Comparison of ENCODE assay signal across 8 cellular contexts in genomic region chr19:55117636-55118391, GRCh38.
DNase-seq lines count a peak whose midpoint lies in the region; ATAC-seq and FAIRE-seq lines count a peak whose summit lies in the region.

TSS of gene PPP1R12C (minus strand) at chr19:55117637. CDS start at chr19:55117543, 94 bp downstream.

- peak within 1 kb of the TSS; percentile 72 for H3K27ac ChIP-seq in cingulate gyrus (ENCODE audit: low read depth, low read length)

- peak; percentile 99 for DNase-seq in Ammon's horn (ENCODE audit: low spot score)
- DNase-seq in GM19239 (ENCODE audit: insufficient read length, low spot score), result peak; percentile 100
- peak; percentile 96 for DNase-seq in NCI-H524 treated with DMSO at 0.1 percent for 48 hours (lab: John Stamatoyannopoulos, UW)
- peak; percentile 97 for DNase-seq in activated CD4-positive, alpha-beta T cell treated with anti-CD3 and anti-CD28 coated beads for 4 hours
- peak; percentile 99 for DNase-seq in kidney glomerular epithelial cell (lab: John Stamatoyannopoulos, UW)
- DNase-seq in stimulated activated CD4-positive, alpha-beta T cell treated with anti-CD3 and anti-CD28 coated beads, Interleukin-1b, Interleukin-23, amount 100 ng/mL, for 1 hour (ENCODE audit: low read depth in 2 of 2), result peak; percentile 92 to 94

- peak; percentile 90 for FAIRE-seq in GM19239 (lab: Jason Lieb, UNC)

- ATAC-seq in HG03457 (IDR thresholded peaks at IDR 0.05; ENCODE audit: unreplicated experiment), result peak; percentile 80

Comparison
In these comparisons a context has a peak if more than half of its experiments do, and no peak if none do; other contexts are left out.
1. Peak in every context shown above with its lines: DNase-seq, ATAC-seq and H3K27ac ChIP-seq.